ENCODE assay signal across 13 cellular contexts in genomic region chr16:51524555-51525373, GRCh38.
DNase-seq lines count a peak whose midpoint lies in the region; ATAC-seq and TF ChIP-seq lines count a peak whose summit lies in the region.
"Had no signal": no experiment of that assay in that cellular context is flagged by ENCODE, and none has a peak within 500 bp of the region (broad histone marks: within the 10 kb centered on the region; RNA-seq: fewer than 3 reads in every experiment).

No MANE protein-coding gene starts in this region.

- intact Hi-C loops in heart left ventricle (cut with DNase I), result no loop called here

- H3K4me1 ChIP-seq in heart left ventricle, result no peaks in the 10 kb centered on the region
- H3K4me1 ChIP-seq: SJSA1 had no signal

- H3K27me3 ChIP-seq in heart left ventricle, result no peaks in the 10 kb centered on the region
- H3K27me3 ChIP-seq: SJSA1 had no signal

- H3K27ac ChIP-seq in heart left ventricle, result no peak overlapping the region
- H3K27ac ChIP-seq: SJSA1 had no signal

- peaks cover 0 to 12% (median 0%) of the 10 kb centered on the region in 12 donors for H3K9me3 ChIP-seq in heart left ventricle
- H3K9me3 ChIP-seq: SJSA1 had no signal

- no peak for ATAC-seq in esophagus mucosa
- no peak for ATAC-seq in heart left ventricle

- no peak overlapping the region for H3K4me3 ChIP-seq in heart left ventricle
- H3K4me3 ChIP-seq: SJSA1 had no signal

- no peaks in the 10 kb centered on the region for H3K36me3 ChIP-seq in heart left ventricle
- H3K36me3 ChIP-seq: SJSA1 had no signal

- 46 to 65% (median 55%) methylated on average over 6 of the region's 6 CpGs for WGBS in heart left ventricle, 4 donors

- no peak for TF ChIP-seq CTCF in heart left ventricle (IDR thresholded peaks at IDR 0.05)

- DNase-seq in AG08395 (ENCODE audit: low spot score), result peak; percentile 74
- DNase-seq in HT1080 (ENCODE audit: low read depth), result peak; percentile 75
- DNase-seq in brain pericyte (ENCODE audit: low read depth, low spot score), result peak; percentile 52
- DNase-seq in left kidney (ENCODE audit: low read depth, low spot score), result peak; percentile 60
- DNase-seq in NCI-H2107 (lab: John Stamatoyannopoulos, UW), result no peak
- no peak for DNase-seq in activated CD4-positive, CD25-positive, alpha-beta regulatory T cell (lab: John Stamatoyannopoulos, UW)
- no peak for DNase-seq in heart left ventricle
- DNase-seq: activated CD8-positive, alpha-beta memory T cell treated with anti-CD3 and anti-CD28 coated beads for 24 hours; CD4-positive, alpha-beta T cell; central memory CD4-positive, alpha-beta T cell; NCI-H2081 had no signal

- TF ChIP-seq POLR2A in heart left ventricle (IDR thresholded peaks at IDR 0.05), result no peak

Comparison
In these comparisons a context has a peak if more than half of its experiments do, and no peak if none do; other contexts are left out.
1. DNase-seq: peak in AG08395 (single experiment), HT1080 (single experiment), brain pericyte (single experiment) and left kidney (single experiment); none in NCI-H2107 (single experiment), activated CD4-positive, CD25-positive, alpha-beta regulatory T cell (0 of 4) and heart left ventricle (0 of 5).